9 cellular contexts compared by ENCODE assay signal in genomic region chr19:58572026-58572817, GRCh38. TPM values are rescaled to one million over a fixed set of nuclear protein-coding genes. Genes with fewer than 3 reads are reported as not detected.
DNase-seq lines count a peak whose midpoint lies in the region; ATAC-seq, FAIRE-seq and TF ChIP-seq lines count a peak whose summit lies in the region.
"Had no signal": no experiment of that assay in that cellular context is flagged by ENCODE, and none has a peak within 500 bp of the region (broad histone marks: within the 10 kb centered on the region; RNA-seq: fewer than 3 reads in every experiment).

No MANE protein-coding gene starts in this region.

- H3K27ac Mint-ChIP-seq in activated CD4-positive, alpha-beta T cell treated with anti-CD3 and anti-CD28 coated beads for 36 hours: peak overlapping the region; percentile 100

- peak overlapping the region; percentile 91 for H3K4me2 ChIP-seq in HepG2 (ENCODE audit: low read depth, low read length)

- TF ChIP-seq RAD21 in HepG2 (CRISPR knock-in tag; IDR thresholded peaks at IDR 0.05): no peak

- peaks cover 21% of the 10 kb centered on the region for H3K36me3 Mint-ChIP-seq in activated CD4-positive, alpha-beta T cell treated with anti-CD3 and anti-CD28 coated beads for 36 hours (ENCODE audit: low read depth)

- peaks cover 17 to 26% of the 10 kb centered on the region in 2 donors for H3K4me1 ChIP-seq in adrenal gland (replicated peaks in 1 of 2)
- H3K4me1 ChIP-seq in HepG2 (ENCODE audit: insufficient read depth, low read length): peaks cover 30% of the 10 kb centered on the region

- peaks cover 4% of the 10 kb centered on the region for H3K79me2 ChIP-seq in HepG2 (ENCODE audit: insufficient read depth, low read length)

- no peak for TF ChIP-seq EP300 in HepG2 (IDR thresholded peaks at IDR 0.05; ENCODE audit: low read depth in 2 of 2, low read length in 2 of 2)
- no peak for TF ChIP-seq EP300 in HepG2 (CRISPR knock-in tag; IDR thresholded peaks at IDR 0.05; ENCODE audit: borderline replicate concordance)

- H3K27me3 ChIP-seq in adrenal gland: no peaks in the 10 kb centered on the region
- H3K27me3 ChIP-seq in HepG2 (ENCODE audit: control insufficient read depth in 1 of 2, insufficient read depth in 2 of 2, low read length in 2 of 2): no peaks in the 10 kb centered on the region

- POLR2A ChIA-PET in activated CD4-positive, alpha-beta T cell treated with anti-CD3 and anti-CD28 coated beads for 36 hours (lab: Charles Lee): interaction anchor here (0.6 to 2.5 kb wide), 5 partner anchors 9 to 69 kb away, joined by 3 to 9 read pairs (median 3); partner anchors contain the start of gene ZBTB45
- POLR2A ChIA-PET in HepG2 (lab: Yijun Ruan, JAX): interaction anchor here (0.6 to 3.0 kb wide), 6 partner anchors 13 to 61 kb away, joined by 3 to 36 read pairs (median 4); partner anchors contain the start of genes SLC27A5, TRIM28, UBE2M and ZBTB45

- TF ChIP-seq CTCF in adrenal gland (IDR thresholded peaks at IDR 0.05): no peak
- TF ChIP-seq CTCF in HepG2 (CRISPR knock-in tag; IDR thresholded peaks at IDR 0.05): no peak

- H3K4me1 Mint-ChIP-seq in activated CD4-positive, alpha-beta T cell treated with anti-CD3 and anti-CD28 coated beads for 36 hours: peaks cover 30% of the 10 kb centered on the region

- no peaks in the 10 kb centered on the region for H3K9me3 Mint-ChIP-seq in activated CD4-positive, alpha-beta T cell treated with anti-CD3 and anti-CD28 coated beads for 36 hours (ENCODE audit: low read depth)

- H3K9me3 ChIP-seq in adrenal gland (replicated peaks in 1 of 3) (no peaks in the 10 kb centered on the region), HepG2 (ENCODE audit: low read length) (no peaks in the 10 kb centered on the region)

- no peak for ATAC-seq in activated CD4-positive, alpha-beta T cell treated with anti-CD3 and anti-CD28 coated beads for 36 hours
- ATAC-seq in HepG2: no peak

- WGBS in adrenal gland, 4 donors: 36 to 69% (median 45%) methylated on average over 17 to 24 of the region's 24 CpGs
- 75% methylated on average over 20 of the region's 24 CpGs for WGBS in HepG2 (ENCODE audit: low lambda C conversion rate)

- H4K20me1 ChIP-seq in HepG2 (ENCODE audit: insufficient read depth, low read length): no peaks in the 10 kb centered on the region

- no peak for FAIRE-seq in HepG2 (lab: Jason Lieb, UNC)

- H3K4me3 ChIP-seq in adrenal gland (peak overlapping the region in 2 of 4 donors; percentile 62 to 64), HepG2 (replicated peaks in 1 of 3; ENCODE audit: insufficient read depth in 1 of 3, low read depth in 2 of 3, low read length in 3 of 3) (peak overlapping the region; percentile 33 to 82 (median 80))

- TSS peak; percentile 45 for BruUV-seq in HepG2 (replicated peaks; lab: Mats Ljungman, UMichigan)

- no peaks in the 10 kb centered on the region for H3K27me3 Mint-ChIP-seq in activated CD4-positive, alpha-beta T cell treated with anti-CD3 and anti-CD28 coated beads for 36 hours

- TF ChIP-seq POLR2A in adrenal gland (IDR thresholded peaks at IDR 0.05) (no peak), HepG2 (IDR thresholded peaks at IDR 0.05; ENCODE audit: insufficient read depth in 1 of 2, low read depth in 2 of 2, low read length in 2 of 2) (peak in 1 of 2 experiments; percentile 54; a peak in 1 of 4 replicates)

- H3K4me3 Mint-ChIP-seq in activated CD4-positive, alpha-beta T cell treated with anti-CD3 and anti-CD28 coated beads for 36 hours: peak overlapping the region; percentile 95

- intact Hi-C loops in activated CD4-positive, alpha-beta T cell treated with anti-CD3 and anti-CD28 coated beads for 36 hours (cut with DNase I, micrococcal nuclease): loop anchor here (1.0 kb wide), 2 partner anchors 13 to 185 kb away; partner anchors contain the start of gene RPS5 (in 1 of the 2)
- intact Hi-C loops in adrenal gland (cut with DNase I): no loop called here
- intact Hi-C loops in HepG2 (cut with micrococcal nuclease; ENCODE audit: unreplicated experiment): no loop called here

- in situ Hi-C loops in HepG2 (cut with HindIII; ENCODE audit: extremely low pct_ligation_motif_present, low pct_unique_long_range_greater_than_20kb): no loop called here

- peaks cover 0 to 30% of the 10 kb centered on the region in 2 donors for H3K36me3 ChIP-seq in adrenal gland (replicated peaks in 1 of 2)
- no peaks in the 10 kb centered on the region; a peak in 2 of 5 replicates for H3K36me3 ChIP-seq in HepG2 (replicated peaks in 1 of 2; ENCODE audit: control insufficient read depth in 1 of 2, insufficient read depth in 2 of 2, low read length in 2 of 2)

- H3K27ac ChIP-seq in adrenal gland (peak overlapping the region in 4 of 5 donors; percentile 82 to 98 (median 94)), HepG2 (ENCODE audit: extremely low read length, insufficient read depth, low read length) (peak overlapping the region; percentile 93), temporal lobe (ENCODE audit: low read depth, low read length) (peak overlapping the region; percentile 98)

- H2AFZ ChIP-seq in HepG2 (ENCODE audit: low read length): no peak overlapping the region

- CTCF ChIA-PET in activated CD4-positive, alpha-beta T cell treated with anti-CD3 and anti-CD28 coated beads for 36 hours (lab: Charles Lee): interaction anchor here (0.8 to 1.7 kb wide), 2 partner anchors 9 to 52 kb away, joined by 4 to 9 read pairs; partner anchors contain the start of gene ZBTB45
- CTCF ChIA-PET in HepG2 (lab: Yijun Ruan, JAX; ENCODE audit: low intra/inter-chr PET ratio, low total read pairs): no interaction called here

- no peak for DNase-seq in activated CD4-positive, alpha-beta T cell treated with anti-CD3 and anti-CD28 coated beads for 36 hours
- no peak for DNase-seq in activated CD4-positive, alpha-beta T cell treated with anti-CD3 and anti-CD28 coated beads, Interleukin-2, amount 50 U/mL, for 1 hour
- DNase-seq in adrenal gland: peak in 1 of 7 donors; percentile 32
- no peak for DNase-seq in HepG2 (ENCODE audit: low spot score)
- DNase-seq in NCI-H748 (lab: John Stamatoyannopoulos, UW; ENCODE audit: unreplicated experiment): no peak
- no peak for DNase-seq in NCI-H1048 (lab: John Stamatoyannopoulos, UW)
- DNase-seq in NCI-H2196 treated with DMSO at 0.1 percent for 48 hours (lab: John Stamatoyannopoulos, UW; ENCODE audit: unreplicated experiment): no peak
- DNase-seq: MV-4-11 had no signal

- 0 out of 2 replicates have a peak overlapping the region, but pooled peaks have one; percentile 89 for H3K9ac ChIP-seq in HepG2 (ENCODE audit: insufficient read depth, low read depth, low read length)

RNA-seq across cellular contexts. Expression of gene MZF1, which starts 0.9 kb away (rescaled TPM):
- 10 to 100 TPM; 14.3 to 15.0 TPM for total RNA-seq in activated CD4-positive, alpha-beta T cell treated with anti-CD3 and anti-CD28 coated beads for 36 hours
- total RNA-seq in adrenal gland (10 to 100 TPM; 13.8 to 77.0 (median 33.2) TPM), HepG2 (2016; rRNA removed; fragmentation: Illumina TruSeq; extraction: Trizol) (1.3 and 3.1 TPM in 2 replicates), temporal lobe (9.6 TPM)
- polyA plus RNA-seq in adrenal gland (100 to 1,000 TPM in 2 of 3 donors, 1 to 10 TPM in 1; 8.7 to 152 (median 130) TPM), HepG2 (2011; rRNA removed) (8.1 and 10.0 TPM in 2 replicates)
- total RNA-seq in HepG2 (2016; cell fraction: cytosol; rRNA removed; fragmentation: Illumina TruSeq; extraction: Trizol; ENCODE audit: low read depth): 0.97 and 1.1 TPM in 2 replicates
- 1.0 and 3.4 TPM in 2 replicates for total RNA-seq in HepG2 (2016; cell fraction: insoluble cytoplasmic fraction; rRNA removed; fragmentation: Illumina TruSeq; extraction: Trizol)
- 1.1 and 1.4 TPM in 2 replicates for total RNA-seq in HepG2 (2016; cell fraction: membrane; rRNA removed; fragmentation: Illumina TruSeq; extraction: Trizol)
- 3.8 and 4.3 TPM in 2 replicates for total RNA-seq in HepG2 (2016; cell fraction: nucleus; rRNA removed; fragmentation: Illumina TruSeq; extraction: Trizol)
- polyA plus RNA-seq in HepG2 (2011; cell fraction: cytosol; rRNA removed): 3.4 and 6.6 TPM in 2 replicates
- polyA plus RNA-seq in HepG2 (2011; cell fraction: nucleus; rRNA removed): 73.5 and 84.6 TPM in 2 replicates
- polyA plus RNA-seq in HepG2 (2012): 4.8 and 6.6 TPM in 2 replicates
- polyA plus RNA-seq in HepG2 (2016; cell fraction: cytosol; fragmentation: Illumina TruSeq; extraction: Trizol; ENCODE audit: low read depth): 0.12 and 0.23 TPM in 2 replicates
- 1.3 and 1.5 TPM in 2 replicates for polyA plus RNA-seq in HepG2 (2016; cell fraction: insoluble cytoplasmic fraction; fragmentation: Illumina TruSeq; extraction: Trizol; ENCODE audit: low read depth)
- 0.18 and 0.57 TPM in 2 replicates for polyA plus RNA-seq in HepG2 (2016; cell fraction: membrane; fragmentation: Illumina TruSeq; extraction: Trizol; ENCODE audit: low read depth)
- 15.9 and 16.0 TPM in 2 replicates for polyA plus RNA-seq in HepG2 (2016; cell fraction: nucleus; fragmentation: Illumina TruSeq; extraction: Trizol; ENCODE audit: insufficient read depth, low read depth)
- 12.8 and 32.3 TPM in 2 replicates for polyA minus RNA-seq in HepG2 (2011; rRNA and poly(A)+ RNA removed; ENCODE audit: low replicate concordance)
- polyA minus RNA-seq in HepG2 (2011; cell fraction: cytosol; rRNA and poly(A)+ RNA removed): 1.9 and 3.2 TPM in 2 replicates
- polyA minus RNA-seq in HepG2 (2011; cell fraction: nucleus; rRNA and poly(A)+ RNA removed): 11.1 and 11.8 TPM in 2 replicates

RNA-seq across cellular contexts. Expression of gene UBE2M, which starts 13.8 kb away (rescaled TPM):
- 100 to 1,000 TPM; 115 to 138 TPM for total RNA-seq in activated CD4-positive, alpha-beta T cell treated with anti-CD3 and anti-CD28 coated beads for 36 hours
- 100 to 1,000 TPM in 1 of 8 donors, 10 to 100 TPM in 7; 19.9 to 164 (median 54.6) TPM for total RNA-seq in adrenal gland
- 100 to 1,000 TPM in 1 of 3 donors, 10 to 100 TPM in 2; 51.1 to 193 (median 55.6) TPM for polyA plus RNA-seq in adrenal gland
- total RNA-seq in HepG2 (2016; rRNA removed; fragmentation: Illumina TruSeq; extraction: Trizol): 29.5 and 36.2 TPM in 2 replicates
- total RNA-seq in HepG2 (2016; cell fraction: cytosol; rRNA removed; fragmentation: Illumina TruSeq; extraction: Trizol; ENCODE audit: low read depth): 14.2 and 15.5 TPM in 2 replicates
- 25.4 and 36.1 TPM in 2 replicates for total RNA-seq in HepG2 (2016; cell fraction: insoluble cytoplasmic fraction; rRNA removed; fragmentation: Illumina TruSeq; extraction: Trizol)
- total RNA-seq in HepG2 (2016; cell fraction: membrane; rRNA removed; fragmentation: Illumina TruSeq; extraction: Trizol): 26.0 and 30.0 TPM in 2 replicates
- 14.4 and 19.6 TPM in 2 replicates for total RNA-seq in HepG2 (2016; cell fraction: nucleus; rRNA removed; fragmentation: Illumina TruSeq; extraction: Trizol)
- 50.3 and 55.5 TPM in 2 replicates for polyA plus RNA-seq in HepG2 (2011; rRNA removed)
- 32.0 and 34.7 TPM in 2 replicates for polyA plus RNA-seq in HepG2 (2011; cell fraction: cytosol; rRNA removed)
- 59.9 and 61.9 TPM in 2 replicates for polyA plus RNA-seq in HepG2 (2011; cell fraction: nucleus; rRNA removed)
- 47.3 and 47.7 TPM in 2 replicates for polyA plus RNA-seq in HepG2 (2012)
- polyA plus RNA-seq in HepG2 (2016; cell fraction: cytosol; fragmentation: Illumina TruSeq; extraction: Trizol; ENCODE audit: low read depth): 22.8 and 27.9 TPM in 2 replicates
- 54.2 and 62.5 TPM in 2 replicates for polyA plus RNA-seq in HepG2 (2016; cell fraction: insoluble cytoplasmic fraction; fragmentation: Illumina TruSeq; extraction: Trizol; ENCODE audit: low read depth)
- 30.4 and 40.6 TPM in 2 replicates for polyA plus RNA-seq in HepG2 (2016; cell fraction: membrane; fragmentation: Illumina TruSeq; extraction: Trizol; ENCODE audit: low read depth)
- polyA plus RNA-seq in HepG2 (2016; cell fraction: nucleus; fragmentation: Illumina TruSeq; extraction: Trizol; ENCODE audit: insufficient read depth, low read depth): 53.2 and 66.7 TPM in 2 replicates
- 39.7 and 154 TPM in 2 replicates for polyA minus RNA-seq in HepG2 (2011; rRNA and poly(A)+ RNA removed; ENCODE audit: low replicate concordance)
- 26.9 and 27.3 TPM in 2 replicates for polyA minus RNA-seq in HepG2 (2011; cell fraction: cytosol; rRNA and poly(A)+ RNA removed)
- polyA minus RNA-seq in HepG2 (2011; cell fraction: nucleus; rRNA and poly(A)+ RNA removed): 20.8 and 23.0 TPM in 2 replicates
- total RNA-seq in temporal lobe: 37.1 TPM

RNA-seq across cellular contexts. Expression of gene CHMP2A, which starts 17.3 kb away (rescaled TPM):
- total RNA-seq in activated CD4-positive, alpha-beta T cell treated with anti-CD3 and anti-CD28 coated beads for 36 hours: 100 to 1,000 TPM; 101 to 107 TPM
- total RNA-seq in adrenal gland: 100 to 1,000 TPM; 146 to 246 (median 204) TPM
- polyA plus RNA-seq in adrenal gland: 100 to 1,000 TPM; 273 to 560 (median 394) TPM
- total RNA-seq in HepG2 (2016; rRNA removed; fragmentation: Illumina TruSeq; extraction: Trizol): 55.0 and 70.9 TPM in 2 replicates
- total RNA-seq in HepG2 (2016; cell fraction: cytosol; rRNA removed; fragmentation: Illumina TruSeq; extraction: Trizol; ENCODE audit: low read depth): 45.6 and 61.8 TPM in 2 replicates
- total RNA-seq in HepG2 (2016; cell fraction: insoluble cytoplasmic fraction; rRNA removed; fragmentation: Illumina TruSeq; extraction: Trizol): 56.2 and 72.4 TPM in 2 replicates
- 35.3 and 50.0 TPM in 2 replicates for total RNA-seq in HepG2 (2016; cell fraction: membrane; rRNA removed; fragmentation: Illumina TruSeq; extraction: Trizol)
- 22.1 and 25.7 TPM in 2 replicates for total RNA-seq in HepG2 (2016; cell fraction: nucleus; rRNA removed; fragmentation: Illumina TruSeq; extraction: Trizol)
- polyA plus RNA-seq in HepG2 (2011; rRNA removed): 49.7 and 51.4 TPM in 2 replicates
- 61.9 and 66.7 TPM in 2 replicates for polyA plus RNA-seq in HepG2 (2011; cell fraction: cytosol; rRNA removed)
- polyA plus RNA-seq in HepG2 (2011; cell fraction: nucleus; rRNA removed): 108 and 113 TPM in 2 replicates
- polyA plus RNA-seq in HepG2 (2012): 41.7 and 46.0 TPM in 2 replicates
- polyA plus RNA-seq in HepG2 (2016; cell fraction: cytosol; fragmentation: Illumina TruSeq; extraction: Trizol; ENCODE audit: low read depth): 56.7 and 73.4 TPM in 2 replicates
- 88.0 and 94.2 TPM in 2 replicates for polyA plus RNA-seq in HepG2 (2016; cell fraction: insoluble cytoplasmic fraction; fragmentation: Illumina TruSeq; extraction: Trizol; ENCODE audit: low read depth)
- 38.7 and 48.0 TPM in 2 replicates for polyA plus RNA-seq in HepG2 (2016; cell fraction: membrane; fragmentation: Illumina TruSeq; extraction: Trizol; ENCODE audit: low read depth)
- 55.6 and 56.2 TPM in 2 replicates for polyA plus RNA-seq in HepG2 (2016; cell fraction: nucleus; fragmentation: Illumina TruSeq; extraction: Trizol; ENCODE audit: insufficient read depth, low read depth)
- polyA minus RNA-seq in HepG2 (2011; rRNA and poly(A)+ RNA removed; ENCODE audit: low replicate concordance): 46.3 and 131 TPM in 2 replicates
- polyA minus RNA-seq in HepG2 (2011; cell fraction: cytosol; rRNA and poly(A)+ RNA removed): 25.4 and 27.7 TPM in 2 replicates
- polyA minus RNA-seq in HepG2 (2011; cell fraction: nucleus; rRNA and poly(A)+ RNA removed): 21.0 and 24.5 TPM in 2 replicates
- total RNA-seq in temporal lobe: 48.7 TPM

RNA-seq across cellular contexts. Expression of gene TRIM28, which starts 28.4 kb away (rescaled TPM):
- 100 to 1,000 TPM; 481 to 758 TPM for total RNA-seq in activated CD4-positive, alpha-beta T cell treated with anti-CD3 and anti-CD28 coated beads for 36 hours
- total RNA-seq in adrenal gland (100 to 1,000 TPM; 161 to 279 (median 228) TPM), HepG2 (2016; rRNA removed; fragmentation: Illumina TruSeq; extraction: Trizol) (302 and 361 TPM in 2 replicates), temporal lobe (289 TPM)
- polyA plus RNA-seq in adrenal gland (100 to 1,000 TPM; 245 to 302 (median 254) TPM), HepG2 (2011; rRNA removed) (439 and 461 TPM in 2 replicates)
- 29.3 and 34.8 TPM in 2 replicates for total RNA-seq in HepG2 (2016; cell fraction: cytosol; rRNA removed; fragmentation: Illumina TruSeq; extraction: Trizol; ENCODE audit: low read depth)
- total RNA-seq in HepG2 (2016; cell fraction: insoluble cytoplasmic fraction; rRNA removed; fragmentation: Illumina TruSeq; extraction: Trizol): 282 and 373 TPM in 2 replicates
- total RNA-seq in HepG2 (2016; cell fraction: membrane; rRNA removed; fragmentation: Illumina TruSeq; extraction: Trizol): 118 and 119 TPM in 2 replicates
- 266 and 307 TPM in 2 replicates for total RNA-seq in HepG2 (2016; cell fraction: nucleus; rRNA removed; fragmentation: Illumina TruSeq; extraction: Trizol)
- polyA plus RNA-seq in HepG2 (2011; cell fraction: cytosol; rRNA removed): 192 and 284 TPM in 2 replicates
- polyA plus RNA-seq in HepG2 (2011; cell fraction: nucleus; rRNA removed): 913 and 1,149 TPM in 2 replicates
- 400 and 525 TPM in 2 replicates for polyA plus RNA-seq in HepG2 (2012)
- polyA plus RNA-seq in HepG2 (2016; cell fraction: cytosol; fragmentation: Illumina TruSeq; extraction: Trizol; ENCODE audit: low read depth): 31.8 and 43.0 TPM in 2 replicates
- 296 and 460 TPM in 2 replicates for polyA plus RNA-seq in HepG2 (2016; cell fraction: insoluble cytoplasmic fraction; fragmentation: Illumina TruSeq; extraction: Trizol; ENCODE audit: low read depth)
- 94.7 and 105 TPM in 2 replicates for polyA plus RNA-seq in HepG2 (2016; cell fraction: membrane; fragmentation: Illumina TruSeq; extraction: Trizol; ENCODE audit: low read depth)
- polyA plus RNA-seq in HepG2 (2016; cell fraction: nucleus; fragmentation: Illumina TruSeq; extraction: Trizol; ENCODE audit: insufficient read depth, low read depth): 574 and 592 TPM in 2 replicates
- 1,983 and 2,170 TPM in 2 replicates for polyA minus RNA-seq in HepG2 (2011; rRNA and poly(A)+ RNA removed; ENCODE audit: low replicate concordance)
- 465 and 488 TPM in 2 replicates for polyA minus RNA-seq in HepG2 (2011; cell fraction: cytosol; rRNA and poly(A)+ RNA removed)
- polyA minus RNA-seq in HepG2 (2011; cell fraction: nucleus; rRNA and poly(A)+ RNA removed): 351 and 419 TPM in 2 replicates

RNA-seq across cellular contexts. Expression of gene ZBTB45, which starts 52.6 kb away (rescaled TPM):
- total RNA-seq in activated CD4-positive, alpha-beta T cell treated with anti-CD3 and anti-CD28 coated beads for 36 hours: 10 to 100 TPM; 10.1 to 11.1 TPM
- total RNA-seq in adrenal gland (10 to 100 TPM; 10.2 to 20.4 (median 14.9) TPM), HepG2 (2016; rRNA removed; fragmentation: Illumina TruSeq; extraction: Trizol) (2.0 and 3.7 TPM in 2 replicates), temporal lobe (5.2 TPM)
- polyA plus RNA-seq in adrenal gland (10 to 100 TPM in 1 of 3 donors, 1 to 10 TPM in 2; 1.7 to 12.6 (median 7.9) TPM), HepG2 (2011; rRNA removed) (3.0 and 3.2 TPM in 2 replicates)
- total RNA-seq in HepG2 (2016; cell fraction: cytosol; rRNA removed; fragmentation: Illumina TruSeq; extraction: Trizol; ENCODE audit: low read depth): 1.0 and 1.1 TPM in 2 replicates
- total RNA-seq in HepG2 (2016; cell fraction: insoluble cytoplasmic fraction; rRNA removed; fragmentation: Illumina TruSeq; extraction: Trizol): 1.9 and 3.8 TPM in 2 replicates
- 2.8 TPM in 2 replicates for total RNA-seq in HepG2 (2016; cell fraction: membrane; rRNA removed; fragmentation: Illumina TruSeq; extraction: Trizol)
- total RNA-seq in HepG2 (2016; cell fraction: nucleus; rRNA removed; fragmentation: Illumina TruSeq; extraction: Trizol): 2.7 and 3.4 TPM in 2 replicates
- 1.7 and 2.6 TPM in 2 replicates for polyA plus RNA-seq in HepG2 (2011; cell fraction: cytosol; rRNA removed)
- polyA plus RNA-seq in HepG2 (2011; cell fraction: nucleus; rRNA removed): 10.2 and 12.2 TPM in 2 replicates
- 2.7 and 4.2 TPM in 2 replicates for polyA plus RNA-seq in HepG2 (2012)
- 0.78 and 0.83 TPM in 2 replicates for polyA plus RNA-seq in HepG2 (2016; cell fraction: cytosol; fragmentation: Illumina TruSeq; extraction: Trizol; ENCODE audit: low read depth)
- polyA plus RNA-seq in HepG2 (2016; cell fraction: insoluble cytoplasmic fraction; fragmentation: Illumina TruSeq; extraction: Trizol; ENCODE audit: low read depth): 3.5 and 3.8 TPM in 2 replicates
- polyA plus RNA-seq in HepG2 (2016; cell fraction: membrane; fragmentation: Illumina TruSeq; extraction: Trizol; ENCODE audit: low read depth): 2.0 and 2.4 TPM in 2 replicates
- polyA plus RNA-seq in HepG2 (2016; cell fraction: nucleus; fragmentation: Illumina TruSeq; extraction: Trizol; ENCODE audit: insufficient read depth, low read depth): 6.2 and 6.8 TPM in 2 replicates
- polyA minus RNA-seq in HepG2 (2011; rRNA and poly(A)+ RNA removed; ENCODE audit: low replicate concordance): 6.6 and 8.8 TPM in 2 replicates
- polyA minus RNA-seq in HepG2 (2011; cell fraction: cytosol; rRNA and poly(A)+ RNA removed): 2.9 and 3.8 TPM in 2 replicates
- 7.0 and 7.3 TPM in 2 replicates for polyA minus RNA-seq in HepG2 (2011; cell fraction: nucleus; rRNA and poly(A)+ RNA removed)

Comparison
In these comparisons a context has a peak if more than half of its experiments do, and no peak if none do; other contexts are left out.
1. intact Hi-C loops: an anchor here in activated CD4-positive, alpha-beta T cell treated with anti-CD3 and anti-CD28 coated beads for 36 hours (1.0 kb wide); none called in adrenal gland and HepG2.